Comparison of ENCODE assay signal across 1 cellular context in the genomic region with DNA sequence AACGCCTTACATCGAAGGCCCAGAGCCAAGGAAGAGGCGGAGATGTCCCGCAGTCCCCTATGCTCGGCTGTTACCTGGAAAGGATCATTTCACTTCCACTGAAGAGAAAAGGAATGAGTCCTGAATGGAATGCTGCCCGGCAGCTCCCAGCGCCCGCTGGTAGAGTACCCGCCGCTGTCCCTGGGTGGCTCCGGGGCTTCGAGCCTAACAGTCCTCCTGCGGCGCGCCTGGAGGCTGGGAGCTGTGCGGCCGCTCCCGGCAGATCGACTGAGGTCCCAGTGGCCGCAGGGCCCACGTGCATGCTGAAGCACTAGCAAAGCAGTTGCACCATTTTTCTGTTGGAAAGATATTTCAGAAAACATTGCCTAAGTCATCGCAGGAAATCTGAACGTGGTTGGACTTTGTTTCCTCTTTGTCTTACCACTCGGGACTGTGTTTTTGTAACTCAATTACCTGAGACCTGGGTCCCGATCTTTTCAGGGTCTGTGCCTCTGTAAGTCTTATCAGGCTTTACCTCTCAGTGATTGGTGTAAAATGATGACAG.
A peak's percentile ranks its signal among the peaks of the same experiment; 100 is the strongest.
TF ChIP-seq lines count a peak whose summit lies in the region.

No MANE protein-coding gene starts in this region.

TF ChIP-seq in K562, 482 proteins besides CTCF, POLR2A, EP300 and RAD21 (continued from another document):
- TF ChIP-seq CEBPG (CRISPR knock-in tag; IDR thresholded peaks at IDR 0.05) = 0 out of 2 replicates have a peak, but pooled peaks have one; percentile 29
- no peak for TF ChIP-seq CEBPG (tag; conservative IDR thresholded peaks at IDR 0.05 in 1 of 2, IDR thresholded peaks at IDR 0.05 in 1 of 2)
- TF ChIP-seq L3MBTL2 (IDR thresholded peaks at IDR 0.05) = peak; percentile 36; the same call in 1 of the 2 replicates
- TF ChIP-seq, protein P1, sequence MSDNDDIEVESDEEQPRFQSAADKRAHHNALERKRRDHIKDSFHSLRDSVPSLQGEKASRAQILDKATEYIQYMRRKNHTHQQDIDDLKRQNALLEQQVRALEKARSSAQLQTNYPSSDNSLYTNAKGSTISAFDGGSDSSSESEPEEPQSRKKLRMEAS (CRISPR knock-in tag; IDR thresholded peaks at IDR 0.05) = peak; percentile 42; the same call in 1 of the 2 replicates
- TF ChIP-seq SIRT6 (IDR thresholded peaks at IDR 0.05; ENCODE audit: low read depth, low read length) = no peak
- TF ChIP-seq, protein P2, sequence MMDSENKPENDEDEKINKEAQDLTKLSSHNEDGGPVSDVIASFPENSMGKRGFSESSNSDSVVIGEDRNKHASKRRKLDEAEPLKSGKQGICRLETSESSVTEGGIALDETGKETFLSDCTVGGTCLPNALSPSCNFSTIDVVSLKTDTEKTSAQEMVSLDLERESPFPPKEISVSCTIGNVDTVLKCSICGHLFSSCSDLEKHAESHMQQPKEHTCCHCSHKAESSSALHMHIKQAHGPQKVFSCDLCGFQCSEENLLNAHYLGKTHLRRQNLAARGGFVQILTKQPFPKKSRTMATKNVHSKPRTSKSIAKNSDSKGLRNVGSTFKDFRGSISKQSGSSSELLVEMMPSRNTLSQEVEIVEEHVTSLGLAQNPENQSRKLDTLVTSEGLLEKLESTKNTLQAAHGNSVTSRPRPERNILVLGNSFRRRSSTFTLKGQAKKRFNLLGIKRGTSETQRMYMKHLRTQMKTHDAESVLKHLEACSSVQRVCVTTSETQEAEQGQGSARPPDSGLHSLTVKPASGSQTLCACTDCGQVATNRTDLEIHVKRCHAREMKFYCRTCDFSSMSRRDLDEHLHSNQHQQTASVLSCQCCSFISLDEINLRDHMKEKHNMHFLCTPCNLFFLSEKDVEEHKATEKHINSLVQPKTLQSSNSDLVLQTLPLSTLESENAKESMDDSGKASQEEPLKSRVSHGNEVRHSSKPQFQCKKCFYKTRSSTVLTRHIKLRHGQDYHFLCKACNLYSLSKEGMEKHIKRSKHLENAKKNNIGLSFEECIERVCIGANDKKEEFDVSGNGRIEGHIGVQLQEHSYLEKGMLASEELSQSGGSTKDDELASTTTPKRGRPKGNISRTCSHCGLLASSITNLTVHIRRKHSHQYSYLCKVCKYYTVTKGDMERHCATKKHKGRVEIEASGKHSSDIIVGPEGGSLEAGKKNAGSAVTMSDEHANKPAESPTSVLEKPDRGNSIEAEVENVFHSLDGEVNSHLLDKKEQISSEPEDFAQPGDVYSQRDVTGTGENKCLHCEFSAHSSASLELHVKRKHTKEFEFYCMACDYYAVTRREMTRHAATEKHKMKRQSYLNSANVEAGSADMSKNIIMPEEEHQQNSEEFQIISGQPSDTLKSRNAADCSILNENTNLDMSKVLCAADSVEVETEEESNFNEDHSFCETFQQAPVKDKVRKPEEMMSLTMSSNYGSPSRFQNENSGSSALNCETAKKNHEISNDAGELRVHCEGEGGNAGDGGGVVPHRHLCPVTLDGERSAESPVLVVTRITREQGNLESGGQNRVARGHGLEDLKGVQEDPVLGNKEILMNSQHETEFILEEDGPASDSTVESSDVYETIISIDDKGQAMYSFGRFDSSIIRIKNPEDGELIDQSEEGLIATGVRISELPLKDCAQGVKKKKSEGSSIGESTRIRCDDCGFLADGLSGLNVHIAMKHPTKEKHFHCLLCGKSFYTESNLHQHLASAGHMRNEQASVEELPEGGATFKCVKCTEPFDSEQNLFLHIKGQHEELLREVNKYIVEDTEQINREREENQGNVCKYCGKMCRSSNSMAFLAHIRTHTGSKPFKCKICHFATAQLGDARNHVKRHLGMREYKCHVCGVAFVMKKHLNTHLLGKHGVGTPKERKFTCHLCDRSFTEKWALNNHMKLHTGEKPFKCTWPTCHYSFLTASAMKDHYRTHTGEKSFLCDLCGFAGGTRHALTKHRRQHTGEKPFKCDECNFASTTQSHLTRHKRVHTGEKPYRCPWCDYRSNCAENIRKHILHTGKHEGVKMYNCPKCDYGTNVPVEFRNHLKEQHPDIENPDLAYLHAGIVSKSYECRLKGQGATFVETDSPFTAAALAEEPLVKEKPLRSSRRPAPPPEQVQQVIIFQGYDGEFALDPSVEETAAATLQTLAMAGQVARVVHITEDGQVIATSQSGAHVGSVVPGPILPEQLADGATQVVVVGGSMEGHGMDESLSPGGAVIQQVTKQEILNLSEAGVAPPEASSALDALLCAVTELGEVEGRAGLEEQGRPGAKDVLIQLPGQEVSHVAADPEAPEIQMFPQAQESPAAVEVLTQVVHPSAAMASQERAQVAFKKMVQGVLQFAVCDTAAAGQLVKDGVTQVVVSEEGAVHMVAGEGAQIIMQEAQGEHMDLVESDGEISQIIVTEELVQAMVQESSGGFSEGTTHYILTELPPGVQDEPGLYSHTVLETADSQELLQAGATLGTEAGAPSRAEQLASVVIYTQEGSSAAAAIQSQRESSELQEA (IDR thresholded peaks at IDR 0.05; ENCODE audit: low read depth) = no peak
- no peak for TF ChIP-seq BCOR (IDR thresholded peaks at IDR 0.05)
- no peak for TF ChIP-seq ZNF324 (CRISPR knock-in tag; IDR thresholded peaks at IDR 0.05)
- TF ChIP-seq NR3C1 (CRISPR knock-in tag; IDR thresholded peaks at IDR 0.05) = no peak
- no peak for TF ChIP-seq MTA1 (IDR thresholded peaks at IDR 0.05; ENCODE audit: borderline replicate concordance)
- TF ChIP-seq ZNF644 (tag; IDR thresholded peaks at IDR 0.05; ENCODE audit: low read depth) = 0 out of 2 replicates have a peak, but pooled peaks have one; percentile 11
- no peak for TF ChIP-seq ZKSCAN1 (IDR thresholded peaks at IDR 0.05; ENCODE audit: low read depth, low read length)
- no peak for TF ChIP-seq TEAD1 (CRISPR knock-in tag; IDR thresholded peaks at IDR 0.05)
- TF ChIP-seq, protein P3, sequence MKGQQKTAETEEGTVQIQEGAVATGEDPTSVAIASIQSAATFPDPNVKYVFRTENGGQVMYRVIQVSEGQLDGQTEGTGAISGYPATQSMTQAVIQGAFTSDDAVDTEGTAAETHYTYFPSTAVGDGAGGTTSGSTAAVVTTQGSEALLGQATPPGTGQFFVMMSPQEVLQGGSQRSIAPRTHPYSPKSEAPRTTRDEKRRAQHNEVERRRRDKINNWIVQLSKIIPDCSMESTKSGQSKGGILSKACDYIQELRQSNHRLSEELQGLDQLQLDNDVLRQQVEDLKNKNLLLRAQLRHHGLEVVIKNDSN (CRISPR knock-in tag; IDR thresholded peaks at IDR 0.05) = peak; percentile 40
- TF ChIP-seq, protein P4, sequence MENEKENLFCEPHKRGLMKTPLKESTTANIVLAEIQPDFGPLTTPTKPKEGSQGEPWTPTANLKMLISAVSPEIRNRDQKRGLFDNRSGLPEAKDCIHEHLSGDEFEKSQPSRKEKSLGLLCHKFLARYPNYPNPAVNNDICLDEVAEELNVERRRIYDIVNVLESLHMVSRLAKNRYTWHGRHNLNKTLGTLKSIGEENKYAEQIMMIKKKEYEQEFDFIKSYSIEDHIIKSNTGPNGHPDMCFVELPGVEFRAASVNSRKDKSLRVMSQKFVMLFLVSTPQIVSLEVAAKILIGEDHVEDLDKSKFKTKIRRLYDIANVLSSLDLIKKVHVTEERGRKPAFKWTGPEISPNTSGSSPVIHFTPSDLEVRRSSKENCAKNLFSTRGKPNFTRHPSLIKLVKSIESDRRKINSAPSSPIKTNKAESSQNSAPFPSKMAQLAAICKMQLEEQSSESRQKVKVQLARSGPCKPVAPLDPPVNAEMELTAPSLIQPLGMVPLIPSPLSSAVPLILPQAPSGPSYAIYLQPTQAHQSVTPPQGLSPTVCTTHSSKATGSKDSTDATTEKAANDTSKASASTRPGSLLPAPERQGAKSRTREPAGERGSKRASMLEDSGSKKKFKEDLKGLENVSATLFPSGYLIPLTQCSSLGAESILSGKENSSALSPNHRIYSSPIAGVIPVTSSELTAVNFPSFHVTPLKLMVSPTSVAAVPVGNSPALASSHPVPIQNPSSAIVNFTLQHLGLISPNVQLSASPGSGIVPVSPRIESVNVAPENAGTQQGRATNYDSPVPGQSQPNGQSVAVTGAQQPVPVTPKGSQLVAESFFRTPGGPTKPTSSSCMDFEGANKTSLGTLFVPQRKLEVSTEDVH (IDR thresholded peaks at IDR 0.05; ENCODE audit: low read depth, partially characterized antibody) = no peak
- TF ChIP-seq, protein P5, sequence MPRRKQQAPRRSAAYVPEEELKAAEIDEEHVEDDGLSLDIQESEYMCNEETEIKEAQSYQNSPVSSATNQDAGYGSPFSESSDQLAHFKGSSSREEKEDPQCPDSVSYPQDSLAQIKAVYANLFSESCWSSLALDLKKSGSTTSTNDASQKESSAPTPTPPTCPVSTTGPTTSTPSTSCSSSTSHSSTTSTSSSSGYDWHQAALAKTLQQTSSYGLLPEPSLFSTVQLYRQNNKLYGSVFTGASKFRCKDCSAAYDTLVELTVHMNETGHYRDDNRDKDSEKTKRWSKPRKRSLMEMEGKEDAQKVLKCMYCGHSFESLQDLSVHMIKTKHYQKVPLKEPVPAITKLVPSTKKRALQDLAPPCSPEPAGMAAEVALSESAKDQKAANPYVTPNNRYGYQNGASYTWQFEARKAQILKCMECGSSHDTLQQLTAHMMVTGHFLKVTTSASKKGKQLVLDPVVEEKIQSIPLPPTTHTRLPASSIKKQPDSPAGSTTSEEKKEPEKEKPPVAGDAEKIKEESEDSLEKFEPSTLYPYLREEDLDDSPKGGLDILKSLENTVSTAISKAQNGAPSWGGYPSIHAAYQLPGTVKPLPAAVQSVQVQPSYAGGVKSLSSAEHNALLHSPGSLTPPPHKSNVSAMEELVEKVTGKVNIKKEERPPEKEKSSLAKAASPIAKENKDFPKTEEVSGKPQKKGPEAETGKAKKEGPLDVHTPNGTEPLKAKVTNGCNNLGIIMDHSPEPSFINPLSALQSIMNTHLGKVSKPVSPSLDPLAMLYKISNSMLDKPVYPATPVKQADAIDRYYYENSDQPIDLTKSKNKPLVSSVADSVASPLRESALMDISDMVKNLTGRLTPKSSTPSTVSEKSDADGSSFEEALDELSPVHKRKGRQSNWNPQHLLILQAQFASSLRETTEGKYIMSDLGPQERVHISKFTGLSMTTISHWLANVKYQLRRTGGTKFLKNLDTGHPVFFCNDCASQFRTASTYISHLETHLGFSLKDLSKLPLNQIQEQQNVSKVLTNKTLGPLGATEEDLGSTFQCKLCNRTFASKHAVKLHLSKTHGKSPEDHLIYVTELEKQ (CRISPR knock-in tag; IDR thresholded peaks at IDR 0.05) = no peak
- TF ChIP-seq, protein P6, sequence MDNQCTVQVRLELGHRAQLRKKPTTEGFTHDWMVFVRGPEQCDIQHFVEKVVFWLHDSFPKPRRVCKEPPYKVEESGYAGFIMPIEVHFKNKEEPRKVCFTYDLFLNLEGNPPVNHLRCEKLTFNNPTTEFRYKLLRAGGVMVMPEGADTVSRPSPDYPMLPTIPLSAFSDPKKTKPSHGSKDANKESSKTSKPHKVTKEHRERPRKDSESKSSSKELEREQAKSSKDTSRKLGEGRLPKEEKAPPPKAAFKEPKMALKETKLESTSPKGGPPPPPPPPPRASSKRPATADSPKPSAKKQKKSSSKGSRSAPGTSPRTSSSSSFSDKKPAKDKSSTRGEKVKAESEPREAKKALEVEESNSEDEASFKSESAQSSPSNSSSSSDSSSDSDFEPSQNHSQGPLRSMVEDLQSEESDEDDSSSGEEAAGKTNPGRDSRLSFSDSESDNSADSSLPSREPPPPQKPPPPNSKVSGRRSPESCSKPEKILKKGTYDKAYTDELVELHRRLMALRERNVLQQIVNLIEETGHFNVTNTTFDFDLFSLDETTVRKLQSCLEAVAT (IDR thresholded peaks at IDR 0.05) = 0 out of 4 replicates have a peak, but pooled peaks of 1 of the 2 experiments have one; percentile 69
- peak in 1 of 2 experiments; percentile 35; a peak in 1 of 4 replicates for TF ChIP-seq FOXA3 (CRISPR knock-in tag; conservative IDR thresholded peaks at IDR 0.05 in 1 of 2, IDR thresholded peaks at IDR 0.05 in 1 of 2)
